13 cellular contexts compared by ENCODE assay signal in the genomic region with DNA sequence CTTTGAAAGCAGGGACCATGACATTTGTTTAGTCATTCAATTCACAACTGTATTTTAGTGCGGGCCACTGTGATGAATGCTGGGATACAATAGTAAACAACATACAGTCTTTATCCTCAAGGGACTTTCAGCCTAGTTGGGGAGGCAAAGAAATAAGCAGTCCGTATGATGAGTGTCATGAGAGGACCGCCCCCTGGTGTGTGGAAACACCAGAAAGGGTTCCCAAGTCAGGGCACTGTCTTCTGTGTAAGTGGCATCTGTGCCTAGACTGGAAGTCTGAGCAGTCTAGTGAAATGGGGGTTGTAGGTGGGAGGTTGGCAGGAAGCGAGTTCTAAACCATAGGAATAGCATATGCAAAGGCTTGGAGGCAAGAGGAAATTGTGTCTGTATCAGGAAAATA. TPM values are rescaled to one million over a fixed set of nuclear protein-coding genes. Genes with fewer than 3 reads are reported as not detected.
DNase-seq lines count a peak whose midpoint lies in the region; ATAC-seq and TF ChIP-seq lines count a peak whose summit lies in the region.
"Had no signal": no experiment of that assay in that cellular context is flagged by ENCODE, and none has a peak within 500 bp of the region (broad histone marks: within the 10 kb centered on the region; RNA-seq: fewer than 3 reads in every experiment).

No MANE protein-coding gene starts in this region.

- no peak for TF ChIP-seq RAD21 in HCT116 (IDR thresholded peaks at IDR 0.05; ENCODE audit: low read depth)

- DNase-seq in CD4-positive, alpha-beta T cell = no peak
- DNase-seq in HCT116 (ENCODE audit: low read depth, low spot score) = no peak
- no peak for DNase-seq in fibroblast of villous mesenchyme (ENCODE audit: low read depth)
- DNase-seq in ecto neural progenitor cell (ENCODE audit: low spot score) = no peak
- DNase-seq: DMS 273 treated with DMSO at 0.1 percent for 48 hours, HCEC 1CT, NCI-H2029 treated with DMSO at 0.1 percent for 48 hours, NCI-H2227 treated with DMSO at 0.1 percent for 48 hours, NCI-H524 treated with DMSO at 0.1 percent for 48 hours, T-helper 17 cell had no signal

- ATAC-seq in CD4-positive, alpha-beta T cell (ENCODE audit: poor library complexity) = no peak
- no peak for ATAC-seq in HCT116
- ATAC-seq in HG02973 (IDR thresholded peaks at IDR 0.05; ENCODE audit: unreplicated experiment) = no peak
- no peak for ATAC-seq in GM21737 (IDR thresholded peaks at IDR 0.05; ENCODE audit: unreplicated experiment)
- ATAC-seq: T-helper 17 cell had no signal

- H3K4me1 ChIP-seq in HCT116 (ENCODE audit: control insufficient read depth in 1 of 2, insufficient read depth in 2 of 2, low read length in 2 of 2) (no peaks in the 10 kb centered on the region), OCI-LY3 (ENCODE audit: low read length) (peaks cover 41% of the 10 kb centered on the region)

- no peaks in the 10 kb centered on the region for H3K9me3 ChIP-seq in CD4-positive, alpha-beta T cell (ENCODE audit: control insufficient read depth, low read length)
- H3K9me3 ChIP-seq in HCT116 (ENCODE audit: control insufficient read depth in 1 of 2, insufficient read depth in 1 of 2, low read depth in 1 of 2, low read length in 2 of 2) (no peaks in the 10 kb centered on the region), OCI-LY3 (ENCODE audit: insufficient read depth, low read length) (no peaks in the 10 kb centered on the region)

- H3K4me3 ChIP-seq in HCT116 (replicated peaks in 1 of 2; ENCODE audit: low read depth in 1 of 2, low read length in 2 of 2) (no peak overlapping the region), OCI-LY3 (ENCODE audit: low read length) (no peak overlapping the region), fibroblast of villous mesenchyme (ENCODE audit: low read depth, low read length) (no peak overlapping the region)

- no peaks in the 10 kb centered on the region for H3K9me3 Mint-ChIP-seq in CD4-positive, alpha-beta T cell

- H2AFZ ChIP-seq in HCT116 (ENCODE audit: low read depth, low read length, poor library complexity, severe bottlenecking) = no peak overlapping the region
- H2AFZ ChIP-seq in OCI-LY3 (ENCODE audit: low read depth, low read length) = peak overlapping the region; percentile 62

- H3K27me3 Mint-ChIP-seq in CD4-positive, alpha-beta T cell = no peaks in the 10 kb centered on the region

- H3K9ac ChIP-seq in HCT116 (ENCODE audit: low read length) (no peak overlapping the region), OCI-LY3 (ENCODE audit: low read length) (peak overlapping the region; percentile 70; the same call in 1 of the 2 replicates)

- TF ChIP-seq POLR2A in HCT116 (IDR thresholded peaks at IDR 0.05; ENCODE audit: borderline replicate concordance, extremely low read depth, insufficient read depth, insufficient read length) = no peak

- H3K4me3 Mint-ChIP-seq in CD4-positive, alpha-beta T cell = no peak overlapping the region
- H3K4me3 Mint-ChIP-seq: T-helper 17 cell had no signal

- RAD21 ChIA-PET in HCT116 (lab: Charles Lee; ENCODE audit: low non-redundant PET in 1 of 2, low total read pairs in 2 of 2, uncharacterized antibody in 2 of 2, unreplicated experiment in 2 of 2) = no interaction called here

- H3K27ac ChIP-seq in CD4-positive, alpha-beta T cell (ENCODE audit: low read depth, low read length) = no peak overlapping the region
- no peak overlapping the region for H3K27ac ChIP-seq in HCT116 (ENCODE audit: low read depth, low read length)
- H3K27ac ChIP-seq in OCI-LY3 (ENCODE audit: low read length) = peak overlapping the region; percentile 96

- no peaks in the 10 kb centered on the region for H3K27me3 ChIP-seq in CD4-positive, alpha-beta T cell (ENCODE audit: control insufficient read depth, insufficient read depth, low read length)
- no peaks in the 10 kb centered on the region for H3K27me3 ChIP-seq in HCT116 (ENCODE audit: insufficient read depth, low read length)
- H3K27me3 ChIP-seq in OCI-LY3 (ENCODE audit: low read depth, low read length) = no peaks in the 10 kb centered on the region

- CTCF ChIA-PET in CD4-positive, alpha-beta T cell (lab: Charles Lee) = no interaction called here
- CTCF ChIA-PET in HCT116 (lab: Charles Lee) = no interaction called here

- H3K27ac Mint-ChIP-seq in CD4-positive, alpha-beta T cell = no peak overlapping the region
- H3K27ac Mint-ChIP-seq: T-helper 17 cell had no signal

- H3K36me3 ChIP-seq in HCT116 (ENCODE audit: control insufficient read depth in 1 of 2, insufficient read depth in 2 of 2, low read length in 2 of 2) (no peaks in the 10 kb centered on the region), OCI-LY3 (replicated peaks; ENCODE audit: low read depth, low read length) (no peaks in the 10 kb centered on the region)

- no peaks in the 10 kb centered on the region for H3K4me1 Mint-ChIP-seq in CD4-positive, alpha-beta T cell (ENCODE audit: low read depth)
- H3K4me1 Mint-ChIP-seq: T-helper 17 cell had no signal

- intact Hi-C loops in CD4-positive, alpha-beta T cell (cut with DNase I, micrococcal nuclease) = loop anchor here in 1 of 2 experiments (10.0 kb wide), 1 partner anchor 1197 kb away; the partner anchor contains the start of gene TMEM268
- intact Hi-C loops in HCT116 (cut with micrococcal nuclease) = no loop called here

- H3K79me2 ChIP-seq in HCT116 (ENCODE audit: insufficient read depth, low read length) (no peaks in the 10 kb centered on the region), OCI-LY3 (ENCODE audit: low read length) (no peaks in the 10 kb centered on the region)

- BruUV-seq in HCT116 (replicated peaks; lab: Mats Ljungman, UMichigan) = no TSS peak

- no peaks in the 10 kb centered on the region for H3K36me3 Mint-ChIP-seq in CD4-positive, alpha-beta T cell (ENCODE audit: low read depth)

- POLR2A ChIA-PET in CD4-positive, alpha-beta T cell (lab: Charles Lee) = no interaction called here
- POLR2A ChIA-PET in HCT116 (lab: Charles Lee) = no interaction called here

- H4K20me1 ChIP-seq in HCT116 (ENCODE audit: insufficient read depth) (no peaks in the 10 kb centered on the region), OCI-LY3 (ENCODE audit: insufficient read depth, low read length) (no peaks in the 10 kb centered on the region)

- TF ChIP-seq CTCF in CD4-positive, alpha-beta T cell (IDR thresholded peaks at IDR 0.05) = peak; percentile 9
- TF ChIP-seq CTCF in HCT116 (IDR thresholded peaks at IDR 0.05 in 2 of 3, conservative IDR thresholded peaks at IDR 0.05 in 1 of 3; ENCODE audit: borderline replicate concordance in 1 of 3, insufficient read depth in 1 of 3, low read depth in 2 of 3, low read length in 2 of 3) (0 out of 6 replicates have a peak, but pooled peaks of 2 of the 3 experiments have one; percentile 4 to 13), OCI-LY3 (IDR thresholded peaks at IDR 0.05; ENCODE audit: low read depth, low read length) (peak; percentile 37), fibroblast of villous mesenchyme (IDR thresholded peaks at IDR 0.05; ENCODE audit: insufficient read depth, low read depth, low read length) (peak; percentile 8)

- H3K9me2 ChIP-seq in HCT116 (ENCODE audit: insufficient read depth) = no peaks in the 10 kb centered on the region

- H3K4me2 ChIP-seq in HCT116 (ENCODE audit: low read length) (no peak overlapping the region), OCI-LY3 (ENCODE audit: low read length) (peak overlapping the region; percentile 80)

TF ChIP-seq in HCT116, 20 proteins besides CTCF, POLR2A, EP300 and RAD21:
- TF ChIP-seq YY1 (IDR thresholded peaks at IDR 0.05; ENCODE audit: extremely low read depth, insufficient replicate concordance, low read depth, low read length) (no peak), EZH2 (IDR thresholded peaks at IDR 0.05) (no peak), ZNF274 (IDR thresholded peaks at IDR 0.05; ENCODE audit: low read depth, low read length) (no peak), CEBPB (IDR thresholded peaks at IDR 0.05; ENCODE audit: low read depth) (no peak), EGR1 (IDR thresholded peaks at IDR 0.05; ENCODE audit: low read depth) (no peak), CBX3 (IDR thresholded peaks at IDR 0.05; ENCODE audit: low read depth) (no peak), JUND (IDR thresholded peaks at IDR 0.05) (no peak), ELF1 (IDR thresholded peaks at IDR 0.05; ENCODE audit: borderline replicate concordance, low read depth) (no peak), SRF (IDR thresholded peaks at IDR 0.05; ENCODE audit: low read depth) (no peak)
- TF ChIP-seq, protein P1, sequence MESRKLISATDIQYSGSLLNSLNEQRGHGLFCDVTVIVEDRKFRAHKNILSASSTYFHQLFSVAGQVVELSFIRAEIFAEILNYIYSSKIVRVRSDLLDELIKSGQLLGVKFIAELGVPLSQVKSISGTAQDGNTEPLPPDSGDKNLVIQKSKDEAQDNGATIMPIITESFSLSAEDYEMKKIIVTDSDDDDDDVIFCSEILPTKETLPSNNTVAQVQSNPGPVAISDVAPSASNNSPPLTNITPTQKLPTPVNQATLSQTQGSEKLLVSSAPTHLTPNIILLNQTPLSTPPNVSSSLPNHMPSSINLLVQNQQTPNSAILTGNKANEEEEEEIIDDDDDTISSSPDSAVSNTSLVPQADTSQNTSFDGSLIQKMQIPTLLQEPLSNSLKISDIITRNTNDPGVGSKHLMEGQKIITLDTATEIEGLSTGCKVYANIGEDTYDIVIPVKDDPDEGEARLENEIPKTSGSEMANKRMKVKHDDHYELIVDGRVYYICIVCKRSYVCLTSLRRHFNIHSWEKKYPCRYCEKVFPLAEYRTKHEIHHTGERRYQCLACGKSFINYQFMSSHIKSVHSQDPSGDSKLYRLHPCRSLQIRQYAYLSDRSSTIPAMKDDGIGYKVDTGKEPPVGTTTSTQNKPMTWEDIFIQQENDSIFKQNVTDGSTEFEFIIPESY (IDR thresholded peaks at IDR 0.05; ENCODE audit: extremely low read depth, insufficient replicate concordance, low read length) = no peak
TF ChIP-seq in HCT116: peak in this region for 0.

RNA-seq across cellular contexts. Expression of gene C9orf43, which starts 6.8 kb away (rescaled TPM):
- under 1 TPM; 0.60 to 0.95 TPM for total RNA-seq in CD4-positive, alpha-beta T cell
- total RNA-seq in HCT116 (2021; ENCODE audit: unreplicated experiment) = 0.71 TPM
- 0.26 and 0.77 TPM in 2 replicates for polyA plus RNA-seq in HCT116 (2012)
- 0.32 and 0.43 TPM in 2 replicates for total RNA-seq in fibroblast of villous mesenchyme

RNA-seq across cellular contexts. Expression of gene POLE3, which starts 6.9 kb away (rescaled TPM):
- 10 to 100 TPM; 63.6 to 64.9 TPM for total RNA-seq in CD4-positive, alpha-beta T cell
- total RNA-seq in HCT116 (2021; ENCODE audit: unreplicated experiment) (65.1 TPM), fibroblast of villous mesenchyme (33.2 and 54.0 TPM in 2 replicates)
- 31.3 and 38.8 TPM in 2 replicates for polyA plus RNA-seq in HCT116 (2012)

RNA-seq across cellular contexts. Expression of gene ALAD, which starts 16.3 kb away (rescaled TPM):
- total RNA-seq in CD4-positive, alpha-beta T cell = 10 to 100 TPM; 14.5 to 15.0 TPM
- total RNA-seq in HCT116 (2021; ENCODE audit: unreplicated experiment) (14.0 TPM), fibroblast of villous mesenchyme (14.2 and 15.1 TPM in 2 replicates)
- 15.1 and 15.7 TPM in 2 replicates for polyA plus RNA-seq in HCT116 (2012)

RNA-seq across cellular contexts. Expression of gene HDHD3, which starts 40.6 kb away (rescaled TPM):
- total RNA-seq in CD4-positive, alpha-beta T cell = 10 to 100 TPM; 12.8 to 13.2 TPM
- total RNA-seq in HCT116 (2021; ENCODE audit: unreplicated experiment) = 21.8 TPM
- 22.8 and 23.8 TPM in 2 replicates for polyA plus RNA-seq in HCT116 (2012)
- total RNA-seq in fibroblast of villous mesenchyme = 6.1 and 7.3 TPM in 2 replicates

RNA-seq across cellular contexts. Expression of gene RGS3, which starts 46.2 kb away (rescaled TPM):
- total RNA-seq in CD4-positive, alpha-beta T cell = 1 to 10 TPM; 6.1 to 7.5 TPM
- total RNA-seq in HCT116 (2021; ENCODE audit: unreplicated experiment) (39.4 TPM), fibroblast of villous mesenchyme (37.1 and 44.8 TPM in 2 replicates)
- 35.0 and 42.5 TPM in 2 replicates for polyA plus RNA-seq in HCT116 (2012)
